Comparison of ENCODE assay signal across 1 cellular context in the genomic region with DNA sequence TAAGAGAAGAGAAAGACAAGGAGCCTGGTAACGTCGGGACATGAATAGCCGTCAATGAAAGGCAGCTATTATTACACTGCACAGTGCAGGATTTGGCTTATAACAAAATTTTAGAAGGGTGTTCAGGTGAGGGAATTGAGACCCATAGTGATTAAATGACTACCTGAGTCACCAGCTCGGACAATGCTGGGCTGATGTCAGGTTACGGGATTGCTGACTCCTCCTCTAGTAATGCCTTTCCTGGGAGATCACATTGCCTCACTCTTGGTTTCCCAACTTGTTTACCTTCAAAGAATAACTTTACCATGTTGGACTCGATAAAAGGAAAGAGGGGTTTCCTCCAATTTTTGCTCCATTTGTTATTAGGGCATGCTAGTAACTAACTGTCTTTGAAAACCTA.
TF ChIP-seq lines count a peak whose summit lies in the region.

No MANE protein-coding gene starts in this region.

TF ChIP-seq in HepG2, 621 proteins besides CTCF, POLR2A, EP300 and RAD21 (continued from another document):
- TF ChIP-seq, protein P1, sequence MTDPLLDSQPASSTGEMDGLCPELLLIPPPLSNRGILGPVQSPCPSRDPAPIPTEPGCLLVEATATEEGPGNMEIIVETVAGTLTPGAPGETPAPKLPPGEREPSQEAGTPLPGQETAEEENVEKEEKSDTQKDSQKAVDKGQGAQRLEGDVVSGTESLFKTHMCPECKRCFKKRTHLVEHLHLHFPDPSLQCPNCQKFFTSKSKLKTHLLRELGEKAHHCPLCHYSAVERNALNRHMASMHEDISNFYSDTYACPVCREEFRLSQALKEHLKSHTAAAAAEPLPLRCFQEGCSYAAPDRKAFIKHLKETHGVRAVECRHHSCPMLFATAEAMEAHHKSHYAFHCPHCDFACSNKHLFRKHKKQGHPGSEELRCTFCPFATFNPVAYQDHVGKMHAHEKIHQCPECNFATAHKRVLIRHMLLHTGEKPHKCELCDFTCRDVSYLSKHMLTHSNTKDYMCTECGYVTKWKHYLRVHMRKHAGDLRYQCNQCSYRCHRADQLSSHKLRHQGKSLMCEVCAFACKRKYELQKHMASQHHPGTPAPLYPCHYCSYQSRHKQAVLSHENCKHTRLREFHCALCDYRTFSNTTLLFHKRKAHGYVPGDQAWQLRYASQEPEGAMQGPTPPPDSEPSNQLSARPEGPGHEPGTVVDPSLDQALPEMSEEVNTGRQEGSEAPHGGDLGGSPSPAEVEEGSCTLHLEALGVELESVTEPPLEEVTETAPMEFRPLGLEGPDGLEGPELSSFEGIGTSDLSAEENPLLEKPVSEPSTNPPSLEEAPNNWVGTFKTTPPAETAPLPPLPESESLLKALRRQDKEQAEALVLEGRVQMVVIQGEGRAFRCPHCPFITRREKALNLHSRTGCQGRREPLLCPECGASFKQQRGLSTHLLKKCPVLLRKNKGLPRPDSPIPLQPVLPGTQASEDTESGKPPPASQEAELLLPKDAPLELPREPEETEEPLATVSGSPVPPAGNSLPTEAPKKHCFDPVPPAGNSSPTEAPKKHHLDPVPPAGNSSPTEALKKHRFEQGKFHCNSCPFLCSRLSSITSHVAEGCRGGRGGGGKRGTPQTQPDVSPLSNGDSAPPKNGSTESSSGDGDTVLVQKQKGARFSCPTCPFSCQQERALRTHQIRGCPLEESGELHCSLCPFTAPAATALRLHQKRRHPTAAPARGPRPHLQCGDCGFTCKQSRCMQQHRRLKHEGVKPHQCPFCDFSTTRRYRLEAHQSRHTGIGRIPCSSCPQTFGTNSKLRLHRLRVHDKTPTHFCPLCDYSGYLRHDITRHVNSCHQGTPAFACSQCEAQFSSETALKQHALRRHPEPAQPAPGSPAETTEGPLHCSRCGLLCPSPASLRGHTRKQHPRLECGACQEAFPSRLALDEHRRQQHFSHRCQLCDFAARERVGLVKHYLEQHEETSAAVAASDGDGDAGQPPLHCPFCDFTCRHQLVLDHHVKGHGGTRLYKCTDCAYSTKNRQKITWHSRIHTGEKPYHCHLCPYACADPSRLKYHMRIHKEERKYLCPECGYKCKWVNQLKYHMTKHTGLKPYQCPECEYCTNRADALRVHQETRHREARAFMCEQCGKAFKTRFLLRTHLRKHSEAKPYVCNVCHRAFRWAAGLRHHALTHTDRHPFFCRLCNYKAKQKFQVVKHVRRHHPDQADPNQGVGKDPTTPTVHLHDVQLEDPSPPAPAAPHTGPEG (CRISPR knock-in tag; IDR thresholded peaks at IDR 0.05): no peak
